14 cellular contexts compared by ENCODE assay signal in the genomic region with DNA sequence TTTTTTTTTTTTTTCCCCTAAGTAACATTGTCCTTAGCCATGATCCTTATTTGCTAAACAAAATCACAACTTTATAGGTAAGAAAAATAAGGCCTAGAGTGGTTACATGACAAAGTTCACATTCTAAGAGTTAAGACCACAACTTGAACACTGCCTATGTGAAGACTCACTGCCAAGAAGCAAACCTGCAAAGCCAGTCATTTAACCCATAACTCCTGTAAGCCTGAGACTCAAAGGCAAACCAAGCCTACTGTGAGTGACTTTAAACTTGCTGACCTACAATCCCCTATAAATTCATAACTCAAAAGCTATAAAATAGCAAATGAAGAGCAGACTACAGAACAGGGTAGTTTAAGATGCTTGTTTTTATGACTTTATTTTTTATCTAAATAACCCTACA. TPM values are rescaled to one million over a fixed set of nuclear protein-coding genes. Genes with fewer than 3 reads are reported as not detected.
DNase-seq lines count a peak whose midpoint lies in the region; ATAC-seq, FAIRE-seq and TF ChIP-seq lines count a peak whose summit lies in the region.
"Had no signal": no experiment of that assay in that cellular context is flagged by ENCODE, and none has a peak within 500 bp of the region (broad histone marks: within the 10 kb centered on the region; RNA-seq: fewer than 3 reads in every experiment).

No MANE protein-coding gene starts in this region.

- peak overlapping the region; percentile 10; the same call in 1 of the 2 replicates for H3K23ac ChIP-seq in IMR-90 (ENCODE audit: low read depth, low read length)

- no peak for TF ChIP-seq EP300 in HepG2 (IDR thresholded peaks at IDR 0.05; ENCODE audit: low read depth in 2 of 2, low read length in 2 of 2)
- TF ChIP-seq EP300 in HepG2 (CRISPR knock-in tag; IDR thresholded peaks at IDR 0.05; ENCODE audit: borderline replicate concordance) = no peak

- H3K4me3 ChIP-seq in HepG2 (replicated peaks in 1 of 3; ENCODE audit: insufficient read depth in 1 of 3, low read depth in 2 of 3, low read length in 3 of 3) (no peak overlapping the region), right lobe of liver (no peak overlapping the region), IMR-90 (ENCODE audit: insufficient read depth, low read depth, low read length) (no peak overlapping the region), endodermal cell (ENCODE audit: low read length) (no peak overlapping the region), BE2C (ENCODE audit: low read depth, low read length) (no peak overlapping the region)
- H3K4me3 ChIP-seq: spleen had no signal

- ATAC-seq in HepG2 = no peak
- no peak for ATAC-seq in right lobe of liver
- ATAC-seq in IMR-90 (ENCODE audit: low read depth) = no peak
- no peak for ATAC-seq in HG02973 (IDR thresholded peaks at IDR 0.05; ENCODE audit: unreplicated experiment)
- no peak for ATAC-seq in HG03460 (IDR thresholded peaks at IDR 0.05; ENCODE audit: unreplicated experiment)

- TF ChIP-seq CTCF in HepG2 (CRISPR knock-in tag; IDR thresholded peaks at IDR 0.05) (no peak), right lobe of liver (IDR thresholded peaks at IDR 0.05) (no peak), IMR-90 (conservative IDR thresholded peaks at IDR 0.05; ENCODE audit: low read depth, low read length) (no peak), endodermal cell (conservative IDR thresholded peaks at IDR 0.05) (no peak), type B pancreatic cell (conservative IDR thresholded peaks at IDR 0.05) (no peak), BE2C (IDR thresholded peaks at IDR 0.05; ENCODE audit: low read depth, low read length) (no peak)

- H2BK5ac ChIP-seq in IMR-90 (ENCODE audit: low read depth, low read length, poor library complexity, severe bottlenecking) = peak overlapping the region; percentile 38

- no peaks in the 10 kb centered on the region for H3K27me3 Mint-ChIP-seq in endodermal cell (ENCODE audit: insufficient read depth)
- H3K27me3 Mint-ChIP-seq in type B pancreatic cell = no peaks in the 10 kb centered on the region
- H3K27me3 Mint-ChIP-seq: activated naive CD8-positive, alpha-beta T cell had no signal

- H3K4me3 Mint-ChIP-seq in endodermal cell (no peak overlapping the region), type B pancreatic cell (no peak overlapping the region)
- H3K4me3 Mint-ChIP-seq: activated naive CD8-positive, alpha-beta T cell had no signal

- H3K4me1 ChIP-seq in HepG2 (ENCODE audit: insufficient read depth, low read length) = no peaks in the 10 kb centered on the region
- H3K4me1 ChIP-seq in right lobe of liver = peaks cover 0 to 1% (median 0%) of the 10 kb centered on the region in 4 donors
- peaks cover 3% of the 10 kb centered on the region; the same call in 1 of the 2 replicates for H3K4me1 ChIP-seq in IMR-90 (ENCODE audit: control insufficient read depth, insufficient read depth, low read length)
- H3K4me1 ChIP-seq in endodermal cell (ENCODE audit: control insufficient read depth, insufficient read depth, low read length) = no peaks in the 10 kb centered on the region
- H3K4me1 ChIP-seq in BE2C = no peaks in the 10 kb centered on the region

- peak overlapping the region; percentile 30; the same call in 1 of the 2 replicates for H4K5ac ChIP-seq in IMR-90 (ENCODE audit: low read depth, low read length)

- no peak overlapping the region for H3K9ac ChIP-seq in HepG2 (ENCODE audit: insufficient read depth, low read depth, low read length)
- H3K9ac ChIP-seq in IMR-90 (ENCODE audit: low read depth, low read length) = no peak overlapping the region
- H3K9ac ChIP-seq in endodermal cell (ENCODE audit: extremely low read depth, low read length, poor library complexity, severe bottlenecking) = no peak overlapping the region

- peak; percentile 37 for FAIRE-seq in HepG2 (lab: Jason Lieb, UNC)

- in situ Hi-C loops in HepG2 (cut with HindIII; ENCODE audit: extremely low pct_ligation_motif_present, low pct_unique_long_range_greater_than_20kb) = no loop called here
- in situ Hi-C loops in IMR-90 (cut with MboI; ENCODE audit: low sequenced_read_pairs) = loop anchor here (10.0 kb wide), 1 partner anchor 374 kb away; no protein-coding TSS in a partner anchor

- DNase-seq in HepG2 (ENCODE audit: low spot score) (no peak), right lobe of liver (no peak), IMR-90 (no peak), endodermal cell (no peak), type B pancreatic cell (ENCODE audit: extremely low spot score, unreplicated experiment) (no peak), BE2C (no peak)
- DNase-seq: central memory CD4-positive, alpha-beta T cell; NCI-H1105; NK-92 treated with Interleukin-12 subunit alpha and Interleukin-12 subunit beta, amount 100 ng/mL, for 24 hours; SHP77; spleen had no signal

- H3K27ac Mint-ChIP-seq in endodermal cell (peak overlapping the region; percentile 63), type B pancreatic cell (peak overlapping the region; percentile 19)
- H3K27ac Mint-ChIP-seq: activated naive CD8-positive, alpha-beta T cell had no signal

- no peaks in the 10 kb centered on the region for H3K36me3 Mint-ChIP-seq in endodermal cell (ENCODE audit: low read depth)
- H3K36me3 Mint-ChIP-seq in type B pancreatic cell = peaks cover 4% of the 10 kb centered on the region

- H3K27ac ChIP-seq in HepG2 (ENCODE audit: extremely low read length, insufficient read depth, low read length) = no peak overlapping the region
- no peak overlapping the region for H3K27ac ChIP-seq in right lobe of liver
- H3K27ac ChIP-seq in IMR-90 (ENCODE audit: insufficient read depth, low read length) = no peak overlapping the region
- no peak overlapping the region for H3K27ac ChIP-seq in endodermal cell (ENCODE audit: low read depth, low read length)
- H3K27ac ChIP-seq: spleen had no signal

- H3K56ac ChIP-seq in IMR-90 (ENCODE audit: extremely low read depth, insufficient read depth, low read length) = no peak overlapping the region

- H3K18ac ChIP-seq in IMR-90 (ENCODE audit: low read depth, low read length) = peak overlapping the region; percentile 68; the same call in 1 of the 2 replicates

- H3K9me3 ChIP-seq in HepG2 (ENCODE audit: low read length) (no peaks in the 10 kb centered on the region), right lobe of liver (no peaks in the 10 kb centered on the region), IMR-90 (ENCODE audit: control insufficient read depth, insufficient read depth, low read length) (no peaks in the 10 kb centered on the region), endodermal cell (ENCODE audit: control insufficient read depth, low read length) (no peaks in the 10 kb centered on the region), BE2C (no peaks in the 10 kb centered on the region)
- H3K9me3 ChIP-seq: spleen had no signal

- H3K79me2 ChIP-seq in HepG2 (ENCODE audit: insufficient read depth, low read length) = peaks cover 51% of the 10 kb centered on the region

- H2AFZ ChIP-seq in HepG2 (ENCODE audit: low read length) (no peak overlapping the region), IMR-90 (replicated peaks; ENCODE audit: low read length, poor library complexity) (no peak overlapping the region)

- H3K4me2 ChIP-seq in HepG2 (ENCODE audit: low read depth, low read length) (no peak overlapping the region), IMR-90 (ENCODE audit: low read depth, low read length) (no peak overlapping the region)

- H2AK5ac ChIP-seq in IMR-90 (ENCODE audit: low read depth, low read length) = no peak overlapping the region

- peak overlapping the region; percentile 79 for H3K14ac ChIP-seq in IMR-90 (replicated peaks; ENCODE audit: low read depth, low read length)

- H3K36me3 ChIP-seq in HepG2 (replicated peaks in 1 of 2; ENCODE audit: control insufficient read depth in 1 of 2, insufficient read depth in 2 of 2, low read length in 2 of 2) (no peaks in the 10 kb centered on the region; a peak in 1 of 5 replicates), right lobe of liver (no peaks in the 10 kb centered on the region), IMR-90 (ENCODE audit: control insufficient read depth, insufficient read depth, low read length) (no peaks in the 10 kb centered on the region), endodermal cell (ENCODE audit: control insufficient read depth, insufficient read depth, low read length) (no peaks in the 10 kb centered on the region), BE2C (no peaks in the 10 kb centered on the region)
- H3K36me3 ChIP-seq: spleen had no signal

- no peaks in the 10 kb centered on the region for H4K20me1 ChIP-seq in HepG2 (ENCODE audit: insufficient read depth, low read length)
- H4K20me1 ChIP-seq in IMR-90 (ENCODE audit: insufficient read depth, low read length) = no peaks in the 10 kb centered on the region

- 0 out of 2 replicates have a peak overlapping the region, but pooled peaks have one; percentile 3 for H2BK20ac ChIP-seq in IMR-90 (ENCODE audit: low read depth, low read length)

- H3K9me3 Mint-ChIP-seq in endodermal cell = no peaks in the 10 kb centered on the region
- no peaks in the 10 kb centered on the region for H3K9me3 Mint-ChIP-seq in type B pancreatic cell

- no peak for TF ChIP-seq POLR2A in HepG2 (IDR thresholded peaks at IDR 0.05; ENCODE audit: insufficient read depth in 1 of 2, low read depth in 2 of 2, low read length in 2 of 2)
- no peak for TF ChIP-seq POLR2A in right lobe of liver (IDR thresholded peaks at IDR 0.05)
- no peak for TF ChIP-seq POLR2A in IMR-90 (IDR thresholded peaks at IDR 0.05; ENCODE audit: low read depth, low read length)

- intact Hi-C loops in HepG2 (cut with micrococcal nuclease; ENCODE audit: unreplicated experiment) (loop anchor here (2.0 to 10.0 kb wide), 2 partner anchors 180 to 434 kb away; no protein-coding TSS in a partner anchor), right lobe of liver (cut with DNase I) (no loop called here), IMR-90 (cut with micrococcal nuclease) (loop anchor here (5.0 kb wide), 1 partner anchor 383 kb away; the partner anchor contains the start of genes EAF1 and METTL6)

- H3K79me1 ChIP-seq in IMR-90 (ENCODE audit: low read depth in 1 of 2, low read length in 2 of 2) = peaks cover 31 to 42% of the 10 kb centered on the region in 2 experiments

- H4K8ac ChIP-seq in IMR-90 (ENCODE audit: low read depth in 2 of 2, low read length in 2 of 2) = peak overlapping the region in 1 of 2 experiments; percentile 8; a peak in 1 of 4 replicates

- no peak overlapping the region for H2AK9ac ChIP-seq in IMR-90 (replicated peaks; ENCODE audit: low read depth, low read length, poor library complexity)

- H3K9me1 ChIP-seq in IMR-90 (ENCODE audit: insufficient read depth, low read length) = no peaks in the 10 kb centered on the region; the same call in 1 of the 2 replicates

- H3K4me1 Mint-ChIP-seq in endodermal cell (peaks cover 8% of the 10 kb centered on the region), type B pancreatic cell (ENCODE audit: unreplicated experiment) (peaks cover 4% of the 10 kb centered on the region)

- peak overlapping the region; percentile 48; the same call in 1 of the 2 replicates for H3K4ac ChIP-seq in IMR-90 (ENCODE audit: low read depth, low read length)

- peak overlapping the region; percentile 54 for H2BK120ac ChIP-seq in IMR-90 (ENCODE audit: low read depth, low read length)

- BruUV-seq in HepG2 (replicated peaks; lab: Mats Ljungman, UMichigan) (no TSS peak), IMR-90 (replicated peaks; lab: Mats Ljungman, UMichigan) (no TSS peak)

- POLR2A ChIA-PET in HepG2 (lab: Yijun Ruan, JAX) (no interaction called here), IMR-90 (lab: Charles Lee; ENCODE audit: unreplicated experiment) (no interaction called here)

- dilution Hi-C loops in IMR-90 (cut with HindIII; ENCODE audit: low sequenced_read_pairs, unreplicated experiment) = no loop called here

- TF ChIP-seq RAD21 in HepG2 (CRISPR knock-in tag; IDR thresholded peaks at IDR 0.05) (no peak), IMR-90 (IDR thresholded peaks at IDR 0.05; ENCODE audit: low read length) (no peak)

- no peaks in the 10 kb centered on the region for H3K27me3 ChIP-seq in HepG2 (ENCODE audit: control insufficient read depth in 1 of 2, insufficient read depth in 2 of 2, low read length in 2 of 2)
- H3K27me3 ChIP-seq in right lobe of liver = no peaks in the 10 kb centered on the region
- no peaks in the 10 kb centered on the region for H3K27me3 ChIP-seq in IMR-90 (ENCODE audit: control insufficient read depth, insufficient read depth, low read length)
- no peaks in the 10 kb centered on the region for H3K27me3 ChIP-seq in endodermal cell (ENCODE audit: control insufficient read depth, insufficient read depth, low read length, poor library complexity, severe bottlenecking)
- H3K27me3 ChIP-seq in BE2C = no peaks in the 10 kb centered on the region
- H3K27me3 ChIP-seq: spleen had no signal

- CTCF ChIA-PET in HepG2 (lab: Yijun Ruan, JAX; ENCODE audit: low intra/inter-chr PET ratio, low total read pairs) (no interaction called here), IMR-90 (lab: Yijun Ruan, JAX) (interaction anchor here (0.6 to 2.0 kb wide), 2 partner anchors 180 to 207 kb away, joined by 4 to 5 read pairs; no protein-coding TSS in a partner anchor)

- H4K91ac ChIP-seq in IMR-90 (ENCODE audit: insufficient read depth, low read depth, low read length) = peak overlapping the region; percentile 70; the same call in 1 of the 2 replicates

- H2BK15ac ChIP-seq in IMR-90 (ENCODE audit: low read depth, low read length) = no peak overlapping the region

RNA-seq across cellular contexts. Expression of gene ANKRD28, which starts 12.9 kb away (rescaled TPM):
- 28.9 and 40.2 TPM in 2 replicates for total RNA-seq in HepG2 (2016; rRNA removed; fragmentation: Illumina TruSeq; extraction: Trizol)
- 11.3 and 13.1 TPM in 2 replicates for total RNA-seq in HepG2 (2016; cell fraction: cytosol; rRNA removed; fragmentation: Illumina TruSeq; extraction: Trizol; ENCODE audit: low read depth)
- 28.4 and 36.2 TPM in 2 replicates for total RNA-seq in HepG2 (2016; cell fraction: insoluble cytoplasmic fraction; rRNA removed; fragmentation: Illumina TruSeq; extraction: Trizol)
- total RNA-seq in HepG2 (2016; cell fraction: membrane; rRNA removed; fragmentation: Illumina TruSeq; extraction: Trizol) = 11.2 and 14.5 TPM in 2 replicates
- total RNA-seq in HepG2 (2016; cell fraction: nucleus; rRNA removed; fragmentation: Illumina TruSeq; extraction: Trizol) = 41.2 and 46.8 TPM in 2 replicates
- polyA plus RNA-seq in HepG2 (2011; rRNA removed) = 20.7 and 21.0 TPM in 2 replicates
- polyA plus RNA-seq in HepG2 (2011; cell fraction: cytosol; rRNA removed) = 9.2 and 14.8 TPM in 2 replicates
- polyA plus RNA-seq in HepG2 (2011; cell fraction: nucleus; rRNA removed) = 30.1 TPM in 2 replicates
- 18.6 and 18.7 TPM in 2 replicates for polyA plus RNA-seq in HepG2 (2012)
- 0.62 and 0.75 TPM in 2 replicates for polyA plus RNA-seq in HepG2 (2016; cell fraction: cytosol; fragmentation: Illumina TruSeq; extraction: Trizol; ENCODE audit: low read depth)
- polyA plus RNA-seq in HepG2 (2016; cell fraction: insoluble cytoplasmic fraction; fragmentation: Illumina TruSeq; extraction: Trizol; ENCODE audit: low read depth) = 23.3 and 24.0 TPM in 2 replicates
- polyA plus RNA-seq in HepG2 (2016; cell fraction: membrane; fragmentation: Illumina TruSeq; extraction: Trizol; ENCODE audit: low read depth) = 3.1 and 4.0 TPM in 2 replicates
- polyA plus RNA-seq in HepG2 (2016; cell fraction: nucleus; fragmentation: Illumina TruSeq; extraction: Trizol; ENCODE audit: insufficient read depth, low read depth) = 32.5 and 40.7 TPM in 2 replicates
- 40.3 and 73.4 TPM in 2 replicates for polyA minus RNA-seq in HepG2 (2011; rRNA and poly(A)+ RNA removed; ENCODE audit: low replicate concordance)
- polyA minus RNA-seq in HepG2 (2011; cell fraction: cytosol; rRNA and poly(A)+ RNA removed) = 19.9 TPM in 2 replicates
- 106 and 111 TPM in 2 replicates for polyA minus RNA-seq in HepG2 (2011; cell fraction: nucleus; rRNA and poly(A)+ RNA removed)
- 10 to 100 TPM; 16.4 to 32.2 (median 25.7) TPM for total RNA-seq in right lobe of liver
- 211 and 223 TPM in 2 replicates for total RNA-seq in IMR-90 (2012; rRNA removed)
- polyA plus RNA-seq in IMR-90 (2012; rRNA removed) = 39.2 and 52.6 TPM in 2 replicates
- polyA plus RNA-seq in IMR-90 (2012; cell fraction: cytosol; rRNA removed) = 14.2 and 22.7 TPM in 2 replicates
- polyA plus RNA-seq in IMR-90 (2012; cell fraction: nucleus; rRNA removed; ENCODE audit: low replicate concordance) = 23.2 and 164 TPM in 2 replicates
- total RNA-seq in endodermal cell = 10 to 100 TPM; 33.4 to 37.1 TPM
- polyA plus RNA-seq in endodermal cell (2013, experiment 1 of 2) = 24.5 TPM
- 18.5 TPM for polyA plus RNA-seq in endodermal cell (2013, experiment 2 of 2)
- total RNA-seq in type B pancreatic cell (ENCODE audit: low replicate concordance) = 32.1 and 44.3 TPM in 2 replicates
- polyA plus RNA-seq in BE2C (2012; ENCODE audit: insufficient read depth, insufficient read length, low read depth) = 4.5 TPM

Comparison
In these comparisons a context has a peak if more than half of its experiments do, and no peak if none do; other contexts are left out.
1. intact Hi-C loops: an anchor here in HepG2 (2.0 to 10.0 kb wide) and IMR-90 (5.0 kb wide); none called in right lobe of liver.